In the genomic region with DNA sequence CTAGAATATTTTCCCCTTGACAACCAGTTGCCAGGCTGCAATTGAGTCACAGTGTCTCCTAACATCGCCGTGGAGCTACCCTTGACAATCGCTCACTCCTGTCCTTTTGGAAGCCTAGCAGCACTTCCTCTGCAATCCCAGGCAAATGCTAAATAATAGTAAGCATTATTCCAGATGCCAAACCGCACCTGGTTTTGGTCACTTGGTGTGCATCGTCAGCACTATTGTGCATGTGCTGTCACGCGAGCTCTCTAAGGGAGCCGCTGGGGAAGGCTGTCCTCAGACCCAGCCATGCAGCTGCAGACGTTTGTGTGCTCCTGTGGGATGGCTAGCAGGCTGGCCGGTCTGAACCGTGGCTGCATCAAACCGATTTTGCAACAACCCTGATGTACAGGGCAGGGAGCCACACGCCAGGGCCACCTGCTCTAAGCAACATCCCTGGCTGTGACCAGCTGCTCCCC, we compare ENCODE assay signal across 14 cellular contexts.
DNase-seq lines count a peak whose midpoint lies in the region; ATAC-seq and TF ChIP-seq lines count a peak whose summit lies in the region.
"Had no signal": no experiment of that assay in that cellular context is flagged by ENCODE, and none has a peak within 500 bp of the region (broad histone marks: within the 10 kb centered on the region; RNA-seq: fewer than 3 reads in every experiment).

No MANE protein-coding gene starts in this region.

- H3K27ac ChIP-seq in hepatocyte = peak overlapping the region; percentile 88
- no peak overlapping the region for H3K27ac ChIP-seq in body of pancreas
- H3K27ac ChIP-seq: upper lobe of left lung had no signal

- H3K79me2 ChIP-seq in hepatocyte = no peaks in the 10 kb centered on the region

- H3K36me3 Mint-ChIP-seq in T-helper 17 cell (ENCODE audit: low read depth) = no peaks in the 10 kb centered on the region

- H4K20me1 ChIP-seq in hepatocyte (ENCODE audit: insufficient read depth, poor library complexity, severe bottlenecking) = no peaks in the 10 kb centered on the region

- H3K4me1 ChIP-seq in hepatocyte (ENCODE audit: insufficient read depth) = peaks cover 22% of the 10 kb centered on the region
- H3K4me1 ChIP-seq in body of pancreas = peaks cover 10% of the 10 kb centered on the region

- H3K9me3 ChIP-seq in hepatocyte (ENCODE audit: low read depth) = no peaks in the 10 kb centered on the region
- H3K9me3 ChIP-seq in T-helper 17 cell (ENCODE audit: control insufficient read depth, low read length, poor library complexity, severe bottlenecking) = no peaks in the 10 kb centered on the region
- no peaks in the 10 kb centered on the region for H3K9me3 ChIP-seq in body of pancreas
- H3K9me3 ChIP-seq: upper lobe of left lung had no signal

- ATAC-seq in T-helper 17 cell (no peak), body of pancreas (no peak), omental fat pad (ENCODE audit: low FRiP score) (no peak)

- no peak overlapping the region for H2AFZ ChIP-seq in hepatocyte

- no peaks in the 10 kb centered on the region for H3K27me3 ChIP-seq in hepatocyte
- no peaks in the 10 kb centered on the region for H3K27me3 ChIP-seq in body of pancreas
- H3K27me3 ChIP-seq: upper lobe of left lung had no signal

- no peak for TF ChIP-seq POLR2A in body of pancreas (IDR thresholded peaks at IDR 0.05)

- H3K27me3 Mint-ChIP-seq in T-helper 17 cell = no peaks in the 10 kb centered on the region

- H3K4me2 ChIP-seq in hepatocyte = no peak overlapping the region

- intact Hi-C loops in body of pancreas (cut with DNase I) = no loop called here

- WGBS in hepatocyte (ENCODE audit: low lambda C conversion rate, missing lambda C conversion rate) = 69% methylated on average over 13 of the region's 13 CpGs
- 53 to 84% methylated on average over 12 to 13 of the region's 13 CpGs for WGBS in body of pancreas, 2 donors

- H3K4me3 Mint-ChIP-seq in T-helper 17 cell = no peak overlapping the region
- H3K4me3 Mint-ChIP-seq: activated B cell treated with CpG ODN at 0.5 μM for 24 hours had no signal

- no peak overlapping the region for H3K27ac Mint-ChIP-seq in T-helper 17 cell
- H3K27ac Mint-ChIP-seq: activated B cell treated with CpG ODN at 0.5 μM for 24 hours had no signal

- no peaks in the 10 kb centered on the region for H3K9me2 ChIP-seq in hepatocyte (replicated peaks; ENCODE audit: insufficient read depth)

- H3K36me3 ChIP-seq in hepatocyte (replicated peaks; ENCODE audit: insufficient read depth, low read depth) (no peaks in the 10 kb centered on the region), body of pancreas (replicated peaks in 1 of 2; ENCODE audit: insufficient read depth in 1 of 2, low read depth in 2 of 2) (no peaks in the 10 kb centered on the region)
- H3K36me3 ChIP-seq: upper lobe of left lung had no signal

- H3K4me1 Mint-ChIP-seq in T-helper 17 cell = peaks cover 2% of the 10 kb centered on the region

- TF ChIP-seq CTCF in hepatocyte (IDR thresholded peaks at IDR 0.05; ENCODE audit: poor library complexity) (no peak), body of pancreas (IDR thresholded peaks at IDR 0.05) (no peak), omental fat pad (IDR thresholded peaks at IDR 0.05) (no peak)

- no peak overlapping the region for H3K4me3 ChIP-seq in hepatocyte
- H3K4me3 ChIP-seq in body of pancreas = no peak overlapping the region
- H3K4me3 ChIP-seq: upper lobe of left lung had no signal

- DNase-seq in NCI-H1417 (lab: John Stamatoyannopoulos, UW) = peak in 2 of 3 experiments; percentile 34 to 79
- DNase-seq in NCI-H1417 treated with DMSO at 0.1 percent for 48 hours (lab: John Stamatoyannopoulos, UW) = no peak
- peak; percentile 99 for DNase-seq in RPMI7951 (ENCODE audit: low read depth)
- no peak for DNase-seq in hepatocyte (ENCODE audit: low spot score)
- DNase-seq in retina = peak; percentile 51
- DNase-seq in T-helper 17 cell = no peak
- DNase-seq in body of pancreas = no peak
- DNase-seq in omental fat pad (ENCODE audit: low spot score) = no peak
- DNase-seq: activated B cell treated with CpG ODN at 0.5 μM for 24 hours; activated naive CD4-positive, alpha-beta T cell; NCI-H446 treated with DMSO at 0.1 percent for 48 hours; OCI-M1; stimulated activated CD4-positive, alpha-beta T cell treated with anti-CD3 and anti-CD28 coated beads, Interleukin-4, amount 100 ng/mL, for 1 hour had no signal

Comparison
In these comparisons a context has a peak if more than half of its experiments do, and no peak if none do; other contexts are left out.
1. DNase-seq: peak in NCI-H1417 (2 of 3), RPMI7951 (single experiment) and retina (single experiment); none in NCI-H1417 treated with DMSO at 0.1 percent for 48 hours (single experiment), hepatocyte (single experiment), T-helper 17 cell (0 of 3), body of pancreas (0 of 4) and omental fat pad (single experiment).